Comparison of ENCODE assay signal across 1 cellular context in the genomic region with DNA sequence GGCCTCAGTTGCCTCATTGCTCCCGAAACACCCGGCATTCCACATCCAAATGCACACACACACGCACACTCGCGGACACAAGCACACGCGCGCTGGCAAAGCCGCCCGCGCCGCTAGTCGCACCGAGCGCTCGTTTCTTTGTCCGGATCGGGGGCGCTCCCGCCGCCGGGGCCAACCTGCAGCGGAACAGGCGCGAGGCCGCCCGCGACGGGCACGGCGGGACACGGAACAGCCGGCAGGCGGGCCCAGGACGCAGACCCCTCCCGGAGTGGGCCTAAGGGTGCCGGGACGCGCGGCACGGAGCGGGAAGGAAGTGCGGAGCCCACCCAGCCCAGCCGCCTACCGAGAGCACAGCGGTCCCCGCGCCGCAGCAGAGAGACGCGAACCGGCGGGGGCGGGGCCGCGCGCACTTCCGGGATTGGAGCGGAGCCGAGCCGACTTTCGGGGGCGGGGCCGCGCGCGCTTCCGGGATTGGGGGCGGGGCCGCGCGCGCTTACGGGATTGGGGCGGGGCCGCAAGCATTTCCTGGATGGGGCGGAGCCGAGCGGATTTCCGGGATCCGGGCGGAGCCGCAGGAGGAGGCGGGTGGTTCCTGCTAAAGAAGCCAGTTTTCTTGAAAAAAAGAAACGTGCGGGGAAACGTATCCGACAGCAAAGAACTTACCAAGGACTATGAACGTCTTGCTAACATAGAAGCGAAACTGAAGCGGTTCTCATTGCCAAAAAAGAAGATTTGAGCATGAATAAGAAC.
TF ChIP-seq lines count a peak whose summit lies in the region.

A gene (minus strand): TSS at position 396 of the 750 bp plus-strand sequence. CDS start 1,498 bp downstream, outside the sequence.

TF ChIP-seq in GM12878, 131 proteins besides CTCF, POLR2A, EP300 and RAD21 (continued from another document and continues in another):
- TF ChIP-seq, protein P1, sequence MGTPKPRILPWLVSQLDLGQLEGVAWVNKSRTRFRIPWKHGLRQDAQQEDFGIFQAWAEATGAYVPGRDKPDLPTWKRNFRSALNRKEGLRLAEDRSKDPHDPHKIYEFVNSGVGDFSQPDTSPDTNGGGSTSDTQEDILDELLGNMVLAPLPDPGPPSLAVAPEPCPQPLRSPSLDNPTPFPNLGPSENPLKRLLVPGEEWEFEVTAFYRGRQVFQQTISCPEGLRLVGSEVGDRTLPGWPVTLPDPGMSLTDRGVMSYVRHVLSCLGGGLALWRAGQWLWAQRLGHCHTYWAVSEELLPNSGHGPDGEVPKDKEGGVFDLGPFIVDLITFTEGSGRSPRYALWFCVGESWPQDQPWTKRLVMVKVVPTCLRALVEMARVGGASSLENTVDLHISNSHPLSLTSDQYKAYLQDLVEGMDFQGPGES (IDR thresholded peaks at IDR 0.05) = no peak
- TF ChIP-seq SREBF1 (IDR thresholded peaks at IDR 0.05; ENCODE audit: low read length) = no peak
- TF ChIP-seq MEF2B (IDR thresholded peaks at IDR 0.05; ENCODE audit: partially characterized antibody, poor library complexity, severe bottlenecking) = no peak
- peak in 1 of 2 experiments; percentile 80; a peak in 2 of 3 replicates for TF ChIP-seq EGR1 (IDR thresholded peaks at IDR 0.05; ENCODE audit: borderline replicate concordance in 1 of 2, low read depth in 2 of 2, low read length in 2 of 2)
- TF ChIP-seq MTA2 (IDR thresholded peaks at IDR 0.05; ENCODE audit: low read depth) = no peak
- TF ChIP-seq SUZ12 (IDR thresholded peaks at IDR 0.05; ENCODE audit: unreplicated experiment) = no peak
- TF ChIP-seq, protein P2, sequence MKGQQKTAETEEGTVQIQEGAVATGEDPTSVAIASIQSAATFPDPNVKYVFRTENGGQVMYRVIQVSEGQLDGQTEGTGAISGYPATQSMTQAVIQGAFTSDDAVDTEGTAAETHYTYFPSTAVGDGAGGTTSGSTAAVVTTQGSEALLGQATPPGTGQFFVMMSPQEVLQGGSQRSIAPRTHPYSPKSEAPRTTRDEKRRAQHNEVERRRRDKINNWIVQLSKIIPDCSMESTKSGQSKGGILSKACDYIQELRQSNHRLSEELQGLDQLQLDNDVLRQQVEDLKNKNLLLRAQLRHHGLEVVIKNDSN (IDR thresholded peaks at IDR 0.05; ENCODE audit: borderline replicate concordance, extremely low read length, insufficient read depth, low read depth, low read length) = no peak
- TF ChIP-seq CHD1 (IDR thresholded peaks at IDR 0.05; ENCODE audit: low read depth, low read length) = no peak
- no peak for TF ChIP-seq MEF2A (IDR thresholded peaks at IDR 0.05; ENCODE audit: insufficient read depth, low read depth, low read length)
- TF ChIP-seq, protein P3, sequence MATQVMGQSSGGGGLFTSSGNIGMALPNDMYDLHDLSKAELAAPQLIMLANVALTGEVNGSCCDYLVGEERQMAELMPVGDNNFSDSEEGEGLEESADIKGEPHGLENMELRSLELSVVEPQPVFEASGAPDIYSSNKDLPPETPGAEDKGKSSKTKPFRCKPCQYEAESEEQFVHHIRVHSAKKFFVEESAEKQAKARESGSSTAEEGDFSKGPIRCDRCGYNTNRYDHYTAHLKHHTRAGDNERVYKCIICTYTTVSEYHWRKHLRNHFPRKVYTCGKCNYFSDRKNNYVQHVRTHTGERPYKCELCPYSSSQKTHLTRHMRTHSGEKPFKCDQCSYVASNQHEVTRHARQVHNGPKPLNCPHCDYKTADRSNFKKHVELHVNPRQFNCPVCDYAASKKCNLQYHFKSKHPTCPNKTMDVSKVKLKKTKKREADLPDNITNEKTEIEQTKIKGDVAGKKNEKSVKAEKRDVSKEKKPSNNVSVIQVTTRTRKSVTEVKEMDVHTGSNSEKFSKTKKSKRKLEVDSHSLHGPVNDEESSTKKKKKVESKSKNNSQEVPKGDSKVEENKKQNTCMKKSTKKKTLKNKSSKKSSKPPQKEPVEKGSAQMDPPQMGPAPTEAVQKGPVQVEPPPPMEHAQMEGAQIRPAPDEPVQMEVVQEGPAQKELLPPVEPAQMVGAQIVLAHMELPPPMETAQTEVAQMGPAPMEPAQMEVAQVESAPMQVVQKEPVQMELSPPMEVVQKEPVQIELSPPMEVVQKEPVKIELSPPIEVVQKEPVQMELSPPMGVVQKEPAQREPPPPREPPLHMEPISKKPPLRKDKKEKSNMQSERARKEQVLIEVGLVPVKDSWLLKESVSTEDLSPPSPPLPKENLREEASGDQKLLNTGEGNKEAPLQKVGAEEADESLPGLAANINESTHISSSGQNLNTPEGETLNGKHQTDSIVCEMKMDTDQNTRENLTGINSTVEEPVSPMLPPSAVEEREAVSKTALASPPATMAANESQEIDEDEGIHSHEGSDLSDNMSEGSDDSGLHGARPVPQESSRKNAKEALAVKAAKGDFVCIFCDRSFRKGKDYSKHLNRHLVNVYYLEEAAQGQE (IDR thresholded peaks at IDR 0.05; ENCODE audit: low read depth, low read length) = no peak
- no peak for TF ChIP-seq RAD51 (IDR thresholded peaks at IDR 0.05)
- TF ChIP-seq JUND (IDR thresholded peaks at IDR 0.05; ENCODE audit: low read depth, low read length) = no peak
- TF ChIP-seq, protein P4, sequence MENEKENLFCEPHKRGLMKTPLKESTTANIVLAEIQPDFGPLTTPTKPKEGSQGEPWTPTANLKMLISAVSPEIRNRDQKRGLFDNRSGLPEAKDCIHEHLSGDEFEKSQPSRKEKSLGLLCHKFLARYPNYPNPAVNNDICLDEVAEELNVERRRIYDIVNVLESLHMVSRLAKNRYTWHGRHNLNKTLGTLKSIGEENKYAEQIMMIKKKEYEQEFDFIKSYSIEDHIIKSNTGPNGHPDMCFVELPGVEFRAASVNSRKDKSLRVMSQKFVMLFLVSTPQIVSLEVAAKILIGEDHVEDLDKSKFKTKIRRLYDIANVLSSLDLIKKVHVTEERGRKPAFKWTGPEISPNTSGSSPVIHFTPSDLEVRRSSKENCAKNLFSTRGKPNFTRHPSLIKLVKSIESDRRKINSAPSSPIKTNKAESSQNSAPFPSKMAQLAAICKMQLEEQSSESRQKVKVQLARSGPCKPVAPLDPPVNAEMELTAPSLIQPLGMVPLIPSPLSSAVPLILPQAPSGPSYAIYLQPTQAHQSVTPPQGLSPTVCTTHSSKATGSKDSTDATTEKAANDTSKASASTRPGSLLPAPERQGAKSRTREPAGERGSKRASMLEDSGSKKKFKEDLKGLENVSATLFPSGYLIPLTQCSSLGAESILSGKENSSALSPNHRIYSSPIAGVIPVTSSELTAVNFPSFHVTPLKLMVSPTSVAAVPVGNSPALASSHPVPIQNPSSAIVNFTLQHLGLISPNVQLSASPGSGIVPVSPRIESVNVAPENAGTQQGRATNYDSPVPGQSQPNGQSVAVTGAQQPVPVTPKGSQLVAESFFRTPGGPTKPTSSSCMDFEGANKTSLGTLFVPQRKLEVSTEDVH (IDR thresholded peaks at IDR 0.05; ENCODE audit: low read depth, partially characterized antibody) = peak; percentile 65
- no peak for TF ChIP-seq ASH2L (IDR thresholded peaks at IDR 0.05; ENCODE audit: borderline replicate concordance, low read depth)
- TF ChIP-seq PAX8 (IDR thresholded peaks at IDR 0.05) = no peak
- TF ChIP-seq STAT1 (conservative IDR thresholded peaks at IDR 0.05) = peak; percentile 66; the same call in 1 of the 2 replicates
- 0 out of 2 replicates have a peak, but pooled peaks have one; percentile 32 for TF ChIP-seq ZNF24 (IDR thresholded peaks at IDR 0.05)
- no peak for TF ChIP-seq RCOR1 (conservative IDR thresholded peaks at IDR 0.05; ENCODE audit: low read depth, low read length)
- no peak for TF ChIP-seq SIX5 (IDR thresholded peaks at IDR 0.05; ENCODE audit: low read depth, low read length, severe bottlenecking)
- TF ChIP-seq BACH1 (IDR thresholded peaks at IDR 0.05; ENCODE audit: borderline replicate concordance) = peak; percentile 87
- TF ChIP-seq ZZZ3 (IDR thresholded peaks at IDR 0.05; ENCODE audit: control insufficient read depth, insufficient read length, low read depth) = no peak
- TF ChIP-seq, protein P5, sequence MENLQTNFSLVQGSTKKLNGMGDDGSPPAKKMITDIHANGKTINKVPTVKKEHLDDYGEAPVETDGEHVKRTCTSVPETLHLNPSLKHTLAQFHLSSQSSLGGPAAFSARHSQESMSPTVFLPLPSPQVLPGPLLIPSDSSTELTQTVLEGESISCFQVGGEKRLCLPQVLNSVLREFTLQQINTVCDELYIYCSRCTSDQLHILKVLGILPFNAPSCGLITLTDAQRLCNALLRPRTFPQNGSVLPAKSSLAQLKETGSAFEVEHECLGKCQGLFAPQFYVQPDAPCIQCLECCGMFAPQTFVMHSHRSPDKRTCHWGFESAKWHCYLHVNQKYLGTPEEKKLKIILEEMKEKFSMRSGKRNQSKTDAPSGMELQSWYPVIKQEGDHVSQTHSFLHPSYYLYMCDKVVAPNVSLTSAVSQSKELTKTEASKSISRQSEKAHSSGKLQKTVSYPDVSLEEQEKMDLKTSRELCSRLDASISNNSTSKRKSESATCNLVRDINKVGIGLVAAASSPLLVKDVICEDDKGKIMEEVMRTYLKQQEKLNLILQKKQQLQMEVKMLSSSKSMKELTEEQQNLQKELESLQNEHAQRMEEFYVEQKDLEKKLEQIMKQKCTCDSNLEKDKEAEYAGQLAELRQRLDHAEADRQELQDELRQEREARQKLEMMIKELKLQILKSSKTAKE (IDR thresholded peaks at IDR 0.05; ENCODE audit: low read depth, poor library complexity, severe bottlenecking) = no peak
- TF ChIP-seq TCF12 (IDR thresholded peaks at IDR 0.05; ENCODE audit: low read depth, low read length) = 0 out of 2 replicates have a peak, but pooled peaks have one; percentile 7
- no peak for TF ChIP-seq RBBP5 (conservative IDR thresholded peaks at IDR 0.05)
- TF ChIP-seq, protein P6, sequence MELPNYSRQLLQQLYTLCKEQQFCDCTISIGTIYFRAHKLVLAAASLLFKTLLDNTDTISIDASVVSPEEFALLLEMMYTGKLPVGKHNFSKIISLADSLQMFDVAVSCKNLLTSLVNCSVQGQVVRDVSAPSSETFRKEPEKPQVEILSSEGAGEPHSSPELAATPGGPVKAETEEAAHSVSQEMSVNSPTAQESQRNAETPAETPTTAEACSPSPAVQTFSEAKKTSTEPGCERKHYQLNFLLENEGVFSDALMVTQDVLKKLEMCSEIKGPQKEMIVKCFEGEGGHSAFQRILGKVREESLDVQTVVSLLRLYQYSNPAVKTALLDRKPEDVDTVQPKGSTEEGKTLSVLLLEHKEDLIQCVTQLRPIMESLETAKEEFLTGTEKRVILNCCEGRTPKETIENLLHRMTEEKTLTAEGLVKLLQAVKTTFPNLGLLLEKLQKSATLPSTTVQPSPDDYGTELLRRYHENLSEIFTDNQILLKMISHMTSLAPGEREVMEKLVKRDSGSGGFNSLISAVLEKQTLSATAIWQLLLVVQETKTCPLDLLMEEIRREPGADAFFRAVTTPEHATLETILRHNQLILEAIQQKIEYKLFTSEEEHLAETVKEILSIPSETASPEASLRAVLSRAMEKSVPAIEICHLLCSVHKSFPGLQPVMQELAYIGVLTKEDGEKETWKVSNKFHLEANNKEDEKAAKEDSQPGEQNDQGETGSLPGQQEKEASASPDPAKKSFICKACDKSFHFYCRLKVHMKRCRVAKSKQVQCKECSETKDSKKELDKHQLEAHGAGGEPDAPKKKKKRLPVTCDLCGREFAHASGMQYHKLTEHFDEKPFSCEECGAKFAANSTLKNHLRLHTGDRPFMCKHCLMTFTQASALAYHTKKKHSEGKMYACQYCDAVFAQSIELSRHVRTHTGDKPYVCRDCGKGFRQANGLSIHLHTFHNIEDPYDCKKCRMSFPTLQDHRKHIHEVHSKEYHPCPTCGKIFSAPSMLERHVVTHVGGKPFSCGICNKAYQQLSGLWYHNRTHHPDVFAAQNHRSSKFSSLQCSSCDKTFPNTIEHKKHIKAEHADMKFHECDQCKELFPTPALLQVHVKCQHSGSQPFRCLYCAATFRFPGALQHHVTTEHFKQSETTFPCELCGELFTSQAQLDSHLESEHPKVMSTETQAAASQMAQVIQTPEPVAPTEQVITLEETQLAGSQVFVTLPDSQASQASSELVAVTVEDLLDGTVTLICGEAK (IDR thresholded peaks at IDR 0.05; ENCODE audit: borderline replicate concordance) = peak; percentile 71; the same call in 1 of the 2 replicates
- TF ChIP-seq NR2F1 (conservative IDR thresholded peaks at IDR 0.05) = peak; percentile 56; the same call in 1 of the 2 replicates
- TF ChIP-seq, protein P7, sequence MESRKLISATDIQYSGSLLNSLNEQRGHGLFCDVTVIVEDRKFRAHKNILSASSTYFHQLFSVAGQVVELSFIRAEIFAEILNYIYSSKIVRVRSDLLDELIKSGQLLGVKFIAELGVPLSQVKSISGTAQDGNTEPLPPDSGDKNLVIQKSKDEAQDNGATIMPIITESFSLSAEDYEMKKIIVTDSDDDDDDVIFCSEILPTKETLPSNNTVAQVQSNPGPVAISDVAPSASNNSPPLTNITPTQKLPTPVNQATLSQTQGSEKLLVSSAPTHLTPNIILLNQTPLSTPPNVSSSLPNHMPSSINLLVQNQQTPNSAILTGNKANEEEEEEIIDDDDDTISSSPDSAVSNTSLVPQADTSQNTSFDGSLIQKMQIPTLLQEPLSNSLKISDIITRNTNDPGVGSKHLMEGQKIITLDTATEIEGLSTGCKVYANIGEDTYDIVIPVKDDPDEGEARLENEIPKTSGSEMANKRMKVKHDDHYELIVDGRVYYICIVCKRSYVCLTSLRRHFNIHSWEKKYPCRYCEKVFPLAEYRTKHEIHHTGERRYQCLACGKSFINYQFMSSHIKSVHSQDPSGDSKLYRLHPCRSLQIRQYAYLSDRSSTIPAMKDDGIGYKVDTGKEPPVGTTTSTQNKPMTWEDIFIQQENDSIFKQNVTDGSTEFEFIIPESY (IDR thresholded peaks at IDR 0.05) = no peak
- TF ChIP-seq RB1 (IDR thresholded peaks at IDR 0.05; ENCODE audit: borderline replicate concordance) = peak; percentile 48; the same call in 1 of the 2 replicates
- no peak for TF ChIP-seq MTA3 (IDR thresholded peaks at IDR 0.05; ENCODE audit: borderline replicate concordance, low read length)
- peak; percentile 97 for TF ChIP-seq LARP7 (IDR thresholded peaks at IDR 0.05)
- TF ChIP-seq POU2F2 (IDR thresholded peaks at IDR 0.05; ENCODE audit: borderline replicate concordance, low read depth, low read length) = no peak
- TF ChIP-seq ZSCAN29 (IDR thresholded peaks at IDR 0.05) = peak; percentile 64; the same call in 1 of the 2 replicates
- 0 out of 2 replicates have a peak, but pooled peaks have one; percentile 37 for TF ChIP-seq TBL1XR1 (IDR thresholded peaks at IDR 0.05; ENCODE audit: low read depth, low read length)
- TF ChIP-seq, protein P8, sequence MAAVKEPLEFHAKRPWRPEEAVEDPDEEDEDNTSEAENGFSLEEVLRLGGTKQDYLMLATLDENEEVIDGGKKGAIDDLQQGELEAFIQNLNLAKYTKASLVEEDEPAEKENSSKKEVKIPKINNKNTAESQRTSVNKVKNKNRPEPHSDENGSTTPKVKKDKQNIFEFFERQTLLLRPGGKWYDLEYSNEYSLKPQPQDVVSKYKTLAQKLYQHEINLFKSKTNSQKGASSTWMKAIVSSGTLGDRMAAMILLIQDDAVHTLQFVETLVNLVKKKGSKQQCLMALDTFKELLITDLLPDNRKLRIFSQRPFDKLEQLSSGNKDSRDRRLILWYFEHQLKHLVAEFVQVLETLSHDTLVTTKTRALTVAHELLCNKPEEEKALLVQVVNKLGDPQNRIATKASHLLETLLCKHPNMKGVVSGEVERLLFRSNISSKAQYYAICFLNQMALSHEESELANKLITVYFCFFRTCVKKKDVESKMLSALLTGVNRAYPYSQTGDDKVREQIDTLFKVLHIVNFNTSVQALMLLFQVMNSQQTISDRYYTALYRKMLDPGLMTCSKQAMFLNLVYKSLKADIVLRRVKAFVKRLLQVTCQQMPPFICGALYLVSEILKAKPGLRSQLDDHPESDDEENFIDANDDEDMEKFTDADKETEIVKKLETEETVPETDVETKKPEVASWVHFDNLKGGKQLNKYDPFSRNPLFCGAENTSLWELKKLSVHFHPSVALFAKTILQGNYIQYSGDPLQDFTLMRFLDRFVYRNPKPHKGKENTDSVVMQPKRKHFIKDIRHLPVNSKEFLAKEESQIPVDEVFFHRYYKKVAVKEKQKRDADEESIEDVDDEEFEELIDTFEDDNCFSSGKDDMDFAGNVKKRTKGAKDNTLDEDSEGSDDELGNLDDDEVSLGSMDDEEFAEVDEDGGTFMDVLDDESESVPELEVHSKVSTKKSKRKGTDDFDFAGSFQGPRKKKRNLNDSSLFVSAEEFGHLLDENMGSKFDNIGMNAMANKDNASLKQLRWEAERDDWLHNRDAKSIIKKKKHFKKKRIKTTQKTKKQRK (IDR thresholded peaks at IDR 0.05; ENCODE audit: low read depth, low read length) = no peak
